9 cellular contexts compared by ENCODE assay signal in the genomic region with DNA sequence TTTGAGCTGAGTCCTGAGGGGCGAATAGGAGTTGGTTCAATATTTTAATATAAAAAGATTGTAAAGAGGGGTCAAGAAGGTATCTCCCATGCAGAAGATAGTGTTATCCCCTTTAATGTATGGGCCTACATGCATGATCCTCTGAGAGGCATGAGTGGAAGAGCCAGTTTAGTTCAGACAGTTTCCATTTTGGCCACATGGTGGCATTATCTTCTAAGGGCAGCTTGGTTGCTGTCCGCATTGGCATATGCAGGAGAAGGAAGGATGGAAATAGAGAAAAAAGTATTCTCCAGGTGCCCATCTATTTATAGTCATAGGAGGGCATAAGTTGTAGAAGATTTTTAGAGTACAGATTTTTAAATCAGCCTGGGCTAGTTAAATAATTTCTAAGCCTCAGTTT. TPM values are rescaled to one million over a fixed set of nuclear protein-coding genes. Genes with fewer than 3 reads are reported as not detected.
DNase-seq lines count a peak whose midpoint lies in the region; ATAC-seq and TF ChIP-seq lines count a peak whose summit lies in the region.
"Had no signal": no experiment of that assay in that cellular context is flagged by ENCODE, and none has a peak within 500 bp of the region (broad histone marks: within the 10 kb centered on the region; RNA-seq: fewer than 3 reads in every experiment).

No MANE protein-coding gene starts in this region.

- H3K27ac ChIP-seq in PC-9 = no peak overlapping the region
- H3K27ac ChIP-seq in right cardiac atrium (ENCODE audit: low read length) = no peak overlapping the region

- no peaks in the 10 kb centered on the region for H3K9me2 ChIP-seq in PC-9 (ENCODE audit: insufficient read depth)

- no peak overlapping the region for H2AFZ ChIP-seq in PC-9

- H3K27me3 ChIP-seq in GM06990 (replicated peaks; ENCODE audit: control insufficient read depth, insufficient read depth, low read length) (no peaks in the 10 kb centered on the region), PC-9 (ENCODE audit: insufficient read depth, low read depth) (no peaks in the 10 kb centered on the region), right cardiac atrium (ENCODE audit: control insufficient read depth, insufficient read depth) (no peaks in the 10 kb centered on the region)

- H3F3A ChIP-seq in PC-9 (ENCODE audit: insufficient read depth, low read depth) = peaks cover 16% of the 10 kb centered on the region

- peaks cover 33% of the 10 kb centered on the region for H3K4me1 ChIP-seq in PC-9 (replicated peaks; ENCODE audit: insufficient read depth)
- peaks cover 15% of the 10 kb centered on the region for H3K4me1 ChIP-seq in right cardiac atrium (ENCODE audit: control insufficient read depth, insufficient read depth, low read length)

- POLR2A ChIA-PET in PC-9 (lab: Charles Lee; ENCODE audit: unreplicated experiment) = no interaction called here

- DNase-seq in ACHN = peak; percentile 53
- DNase-seq in GM06990 (ENCODE audit: extremely low read depth, insufficient read length) = no peak
- no peak for DNase-seq in PC-9
- DNase-seq in fibroblast of the aortic adventitia (ENCODE audit: low read depth) = peak; percentile 28
- DNase-seq in activated CD4-positive, CD25-positive, alpha-beta regulatory T cell treated with anti-CD3 and anti-CD28 coated beads, Interleukin-2, amount 50 U/mL, for 72 hours = no peak
- DNase-seq in NOMO-1 treated with DMSO at 0.1 percent for 48 hours (lab: John Stamatoyannopoulos, UW; ENCODE audit: unreplicated experiment) = no peak
- DNase-seq in right cardiac atrium = no peak
- no peak for DNase-seq in GF-D8 (lab: John Stamatoyannopoulos, UW)
- DNase-seq: activated naive CD8-positive, alpha-beta T cell treated with anti-CD3 and anti-CD28 coated beads, Interleukin-2, amount 10 ng/mL, durations not matched to agents 7 days and 5 days had no signal

- H4K20me1 ChIP-seq in PC-9 (ENCODE audit: insufficient read depth) = no peaks in the 10 kb centered on the region

- no peak for ATAC-seq in right cardiac atrium

- in situ Hi-C loops in ACHN (cut with HindIII; ENCODE audit: low pct_ligation_motif_present, low pct_unique_long_range_greater_than_20kb, low sequenced_read_pairs) = no loop called here

- H3K9me3 ChIP-seq in PC-9 (ENCODE audit: insufficient read depth, low read depth) (peaks cover 18% of the 10 kb centered on the region; the same call in 1 of the 2 replicates), right cardiac atrium (ENCODE audit: control insufficient read depth, low read length) (no peaks in the 10 kb centered on the region)

- TF ChIP-seq CTCF in GM06990 (IDR thresholded peaks at IDR 0.05; ENCODE audit: insufficient read depth, low read length, poor library complexity, severe bottlenecking) (peak; percentile 49), PC-9 (conservative IDR thresholded peaks at IDR 0.05) (peak; percentile 66), fibroblast of the aortic adventitia (IDR thresholded peaks at IDR 0.05; ENCODE audit: insufficient read depth, low read length) (peak; percentile 46)

- H3K4me3 ChIP-seq in GM06990 (replicated peaks; ENCODE audit: low read depth, low read length) (no peak overlapping the region), PC-9 (no peak overlapping the region), fibroblast of the aortic adventitia (ENCODE audit: low read depth, low read length) (no peak overlapping the region), right cardiac atrium (ENCODE audit: low read length) (no peak overlapping the region)

- H3K79me2 ChIP-seq in PC-9 (ENCODE audit: low read depth) = peaks cover 68% of the 10 kb centered on the region

- H3K4me2 ChIP-seq in PC-9 = no peak overlapping the region

- intact Hi-C loops in PC-9 (cut with micrococcal nuclease; ENCODE audit: unreplicated experiment) (no loop called here), right cardiac atrium (cut with DNase I) (no loop called here)

- H3K36me3 ChIP-seq in GM06990 (ENCODE audit: control insufficient read depth, insufficient read depth, low read length) (no peaks in the 10 kb centered on the region), PC-9 (ENCODE audit: low read depth) (peaks cover 28% of the 10 kb centered on the region)

- CTCF ChIA-PET in PC-9 (lab: Charles Lee) = interaction anchor here (0.5 to 0.8 kb wide), 2 partner anchors 93 to 119 kb away, joined by 3 read pairs; no protein-coding TSS in a partner anchor

- WGBS in right cardiac atrium = 100% methylated on average over 2 of the region's 2 CpGs

- BruUV-seq in PC-9 (replicated peaks; lab: Mats Ljungman, UMichigan) = no TSS peak

RNA-seq across cellular contexts. Expression of a gene that starts 5.4 kb away (rescaled TPM):
- total RNA-seq in PC-9 (2021) (18.3 and 20.7 TPM in 2 replicates), fibroblast of the aortic adventitia (ENCODE audit: low replicate concordance) (8.6 and 20.1 TPM in 2 replicates), right cardiac atrium (100 to 1,000 TPM; 124 to 166 (median 144) TPM)
- 57.2 TPM for polyA plus RNA-seq in right cardiac atrium

Comparison
In these comparisons a context has a peak if more than half of its experiments do, and no peak if none do; other contexts are left out.
1. DNase-seq: peak in ACHN (single experiment) and fibroblast of the aortic adventitia (single experiment); none in GM06990 (single experiment), PC-9 (0 of 2), activated CD4-positive, CD25-positive, alpha-beta regulatory T cell treated with anti-CD3 and anti-CD28 coated beads, Interleukin-2, amount 50 U/mL, for 72 hours (single experiment), NOMO-1 treated with DMSO at 0.1 percent for 48 hours (single experiment), right cardiac atrium (0 of 3) and GF-D8 (single experiment).
2. Peak in every context shown above with its lines, with median percentiles within 50 percentile points of each other: CTCF ChIP-seq.